18 cellular contexts compared by ENCODE assay signal in the genomic region with DNA sequence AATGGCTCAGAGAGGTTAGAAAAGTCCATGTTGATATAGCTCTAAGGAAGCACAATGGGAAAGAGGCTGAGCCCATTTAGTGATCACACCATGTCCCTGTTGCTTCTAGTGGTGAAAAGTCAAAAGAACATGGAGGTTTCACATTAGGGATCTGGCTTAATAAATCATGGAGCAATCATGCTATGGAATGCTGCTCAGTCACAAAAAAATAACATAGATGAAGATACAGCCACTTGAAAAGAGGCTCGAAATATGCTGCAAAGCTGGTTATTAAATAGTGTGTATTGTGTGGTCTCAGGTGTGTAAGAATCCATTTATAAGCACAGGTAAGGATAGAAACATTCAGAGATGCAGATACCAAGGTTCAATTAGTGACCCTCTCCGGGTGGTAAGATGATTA.
"Had no signal": no experiment of that assay in that cellular context is flagged by ENCODE, and none has a peak within 500 bp of the region (broad histone marks: within the 10 kb centered on the region; RNA-seq: fewer than 3 reads in every experiment).

No MANE protein-coding gene starts in this region.

- H3K27ac ChIP-seq: colonic mucosa, epithelial cell of prostate, esophagus squamous epithelium, gastrocnemius medialis, heart right ventricle, left lung, lower lobe of right lung had no signal

- H3K9me3 Mint-ChIP-seq: dendritic cell treated with granulocyte-macrophage colony-stimulating factor and Interleukin-4, amounts not matched to agents 40 ng/mL and 50 ng/mL, for 4 days had no signal

- H3K36me3 ChIP-seq: colonic mucosa, esophagus squamous epithelium, gastrocnemius medialis, heart right ventricle, left lung, lower lobe of right lung had no signal

- H3K27me3 ChIP-seq: colonic mucosa, esophagus squamous epithelium, gastrocnemius medialis, heart right ventricle, left lung had no signal

- H3K4me1 ChIP-seq: colonic mucosa, esophagus squamous epithelium, gastrocnemius medialis, heart right ventricle, left lung, lower lobe of right lung had no signal

- H3K4me3 ChIP-seq: colonic mucosa, esophagus squamous epithelium, gastrocnemius medialis, heart right ventricle, left lung, lower lobe of right lung, mucosa of descending colon had no signal

- H3K9me3 ChIP-seq: colonic mucosa, esophagus squamous epithelium, gastrocnemius medialis, heart right ventricle, left lung, lower lobe of right lung, mucosa of descending colon had no signal

- H3K27me3 Mint-ChIP-seq: dendritic cell treated with granulocyte-macrophage colony-stimulating factor and Interleukin-4, amounts not matched to agents 40 ng/mL and 50 ng/mL, for 4 days had no signal

- H3K4me3 Mint-ChIP-seq: dendritic cell treated with granulocyte-macrophage colony-stimulating factor and Interleukin-4, amounts not matched to agents 40 ng/mL and 50 ng/mL, for 4 days had no signal

- ATAC-seq: esophagus mucosa, gastrocnemius medialis, heart right ventricle, left lung, lower lobe of right lung, mucosa of descending colon had no signal

- DNase-seq: cerebellar nuclear complex; colonic mucosa; cortex of kidney; effector memory CD4-positive, alpha-beta T cell; erythroblast; esophagus squamous epithelium; foreskin melanocyte; gastrocnemius medialis; heart right ventricle; left cardiac atrium; left lung; left ventricle myocardium superior; lower lobe of right lung; mesenchymal stem cell; mucosa of descending colon had no signal

- H3K27ac Mint-ChIP-seq: dendritic cell treated with granulocyte-macrophage colony-stimulating factor and Interleukin-4, amounts not matched to agents 40 ng/mL and 50 ng/mL, for 4 days had no signal
